In the genomic region with DNA sequence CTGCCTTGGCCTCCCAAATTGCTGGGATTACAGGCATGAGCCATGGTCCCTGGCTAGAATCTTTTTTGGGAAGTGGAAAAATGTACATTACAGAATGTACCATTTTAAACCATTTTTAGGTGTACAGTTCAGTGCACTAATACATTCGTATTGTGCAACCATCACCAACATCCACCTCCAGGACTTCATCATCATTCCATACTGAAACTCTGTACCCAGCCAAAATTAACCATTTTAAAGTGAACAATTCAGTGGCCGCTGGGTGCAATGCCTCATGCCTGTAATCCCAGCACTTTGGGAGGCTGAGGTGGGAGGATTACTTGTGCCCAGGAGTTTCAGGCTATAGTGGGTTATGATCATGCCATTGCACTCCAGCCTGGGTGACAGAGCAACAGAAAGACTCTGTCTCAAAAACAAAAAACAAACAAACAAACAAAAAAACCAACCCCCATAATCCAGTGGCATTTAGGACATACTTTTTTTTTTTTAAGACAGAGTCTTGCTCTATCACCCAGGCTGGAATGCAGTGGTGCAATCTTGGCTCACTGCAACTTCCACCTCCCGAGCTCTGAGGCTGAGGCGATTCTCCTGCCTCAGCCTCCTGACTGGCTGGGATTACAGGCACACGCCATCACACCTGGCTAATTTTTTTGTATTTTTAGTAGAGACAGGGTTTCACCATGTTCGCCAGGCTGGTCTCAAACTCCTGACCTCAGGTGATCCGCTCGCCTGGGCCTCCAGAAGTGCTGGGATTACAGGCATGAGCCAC, we compare ENCODE assay signal across 1 cellular context.
TF ChIP-seq lines count a peak whose summit lies in the region.

No MANE protein-coding gene starts in this region.

TF ChIP-seq in HepG2, 621 proteins besides CTCF, POLR2A, EP300 and RAD21:
- peak; percentile 66 for TF ChIP-seq CEBPB (IDR thresholded peaks at IDR 0.05; ENCODE audit: borderline replicate concordance, low read depth, low read length)
